In genomic region chr6:165864218-165864617, GRCh38 we compare ENCODE assay signal across 25 cellular contexts.
DNase-seq lines count a peak whose midpoint lies in the region; ATAC-seq, FAIRE-seq and TF ChIP-seq lines count a peak whose summit lies in the region.
"Had no signal": no experiment of that assay in that cellular context is flagged by ENCODE, and none has a peak within 500 bp of the region (broad histone marks: within the 10 kb centered on the region; RNA-seq: fewer than 3 reads in every experiment).

No MANE protein-coding gene starts in this region.

- no peak overlapping the region for H3K4me3 ChIP-seq in kidney (ENCODE audit: low read length in 2 of 2)
- H3K4me3 ChIP-seq: BLaER1 had no signal

- peaks cover 0 to 20% (median 5%) of the 10 kb centered on the region in 3 donors for H3K36me3 Mint-ChIP-seq in naive thymus-derived CD8-positive, alpha-beta T cell
- H3K36me3 Mint-ChIP-seq: CD14-positive monocyte; CD4-positive, alpha-beta memory T cell; CD4-positive, CD25-positive, alpha-beta regulatory T cell; CD8-positive, alpha-beta memory T cell had no signal

- H3K4me3 Mint-ChIP-seq in naive thymus-derived CD8-positive, alpha-beta T cell = no peak overlapping the region
- H3K4me3 Mint-ChIP-seq: CD14-positive monocyte; CD4-positive, alpha-beta memory T cell; CD4-positive, CD25-positive, alpha-beta regulatory T cell; CD8-positive, alpha-beta memory T cell had no signal

- intact Hi-C loops in kidney (cut with DNase I) = no loop called here

- peak overlapping the region in 1 of 2 donors; percentile 23 for H3K27ac ChIP-seq in kidney (ENCODE audit: low read depth in 2 of 2, low read length in 2 of 2)
- H3K27ac ChIP-seq: BLaER1 had no signal

- H3K36me3 ChIP-seq in kidney (ENCODE audit: control insufficient read depth in 1 of 2, insufficient read depth in 2 of 2, low read length in 2 of 2) = no peaks in the 10 kb centered on the region
- H3K36me3 ChIP-seq: BE2C, BLaER1 had no signal

- H3K9me3 ChIP-seq in kidney (ENCODE audit: control insufficient read depth in 1 of 2, low read length in 2 of 2) = peaks cover 0 to under 1% of the 10 kb centered on the region in 2 donors
- H3K9me3 ChIP-seq: BE2C had no signal

- peak; percentile 94 for FAIRE-seq in kidney (lab: Jason Lieb, UNC)
- FAIRE-seq: A204.1, GM12891, GM19239 had no signal

- DNase-seq in kidney (no peak), left lobe of liver (ENCODE audit: low spot score) (no peak), renal cortical epithelial cell (ENCODE audit: low read depth) (peak; percentile 15), GDM1 (lab: John Stamatoyannopoulos, UW) (no peak), HK-2 (ENCODE audit: unreplicated experiment) (no peak)
- DNase-seq in naive thymus-derived CD8-positive, alpha-beta T cell = no peak
- DNase-seq: 8988T; ACHN; BE2C; C1 segment of cervical spinal cord; CD4-positive, alpha-beta memory T cell; CD4-positive, CD25-positive, alpha-beta regulatory T cell; CD8-positive, alpha-beta memory T cell; COR-L47; DMS 273 treated with DMSO at 0.1 percent for 48 hours; DMS153; DMS53; DMS79; EL; GF-D8 had no signal

- peaks cover 26 to 48% (median 27%) of the 10 kb centered on the region in 5 donors for H3K27me3 Mint-ChIP-seq in naive thymus-derived CD8-positive, alpha-beta T cell

- H3K27ac Mint-ChIP-seq in naive thymus-derived CD8-positive, alpha-beta T cell = no peak overlapping the region
- H3K27ac Mint-ChIP-seq: CD14-positive monocyte; CD4-positive, alpha-beta memory T cell; CD4-positive, CD25-positive, alpha-beta regulatory T cell; CD8-positive, alpha-beta memory T cell had no signal

- no peak for TF ChIP-seq CTCF in kidney (IDR thresholded peaks at IDR 0.05; ENCODE audit: borderline replicate concordance, extremely low read depth, insufficient read depth)

- peak; percentile 89 for ATAC-seq in left lobe of liver
- no peak for ATAC-seq in naive thymus-derived CD8-positive, alpha-beta T cell

- POLR2A ChIA-PET in naive thymus-derived CD8-positive, alpha-beta T cell (lab: Charles Lee) = no interaction called here

- peaks cover 0 to 7% of the 10 kb centered on the region in 2 donors for H3K4me1 ChIP-seq in kidney (ENCODE audit: control insufficient read depth in 1 of 2, insufficient read depth in 1 of 2, low read depth in 1 of 2, low read length in 2 of 2)
- H3K4me1 ChIP-seq: BE2C, BLaER1 had no signal

- no peaks in the 10 kb centered on the region for H3K4me1 Mint-ChIP-seq in naive thymus-derived CD8-positive, alpha-beta T cell
- H3K4me1 Mint-ChIP-seq: CD14-positive monocyte; CD4-positive, alpha-beta memory T cell; CD4-positive, CD25-positive, alpha-beta regulatory T cell; CD8-positive, alpha-beta memory T cell had no signal

- H3K9me3 Mint-ChIP-seq in naive thymus-derived CD8-positive, alpha-beta T cell = peaks cover 3 to 45% (median 24%) of the 10 kb centered on the region in 9 donors

- no peak overlapping the region for H3K9ac ChIP-seq in kidney (ENCODE audit: low read length in 2 of 2)
- H3K9ac ChIP-seq: BLaER1 had no signal
